Comparison of ENCODE assay signal across 1 cellular context in the genomic region with DNA sequence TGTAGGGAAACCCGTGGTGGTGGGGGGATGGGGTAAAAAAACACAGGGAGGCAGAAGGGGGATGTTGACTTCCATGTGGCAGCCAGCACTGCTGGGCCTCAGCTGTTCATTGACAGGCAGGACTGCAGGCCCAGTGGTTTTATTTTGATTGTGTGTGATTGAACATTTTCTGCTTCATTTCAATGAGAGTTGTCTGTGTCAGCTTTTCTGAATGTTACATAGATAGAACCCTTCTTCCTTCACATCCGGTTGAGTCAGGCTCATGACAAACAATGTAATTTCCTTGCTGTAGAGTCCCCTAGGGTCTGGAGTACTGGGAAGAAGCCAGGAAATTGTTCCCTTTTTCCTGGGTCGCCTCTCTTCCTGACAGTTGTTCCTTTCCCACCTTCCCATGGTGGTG.
TF ChIP-seq lines count a peak whose summit lies in the region.

No MANE protein-coding gene starts in this region.

TF ChIP-seq in H1, 55 proteins besides CTCF, POLR2A, EP300 and RAD21:
- TF ChIP-seq SIN3A (conservative IDR thresholded peaks at IDR 0.05 in 1 of 2, IDR thresholded peaks at IDR 0.05 in 1 of 2; ENCODE audit: low read depth in 1 of 2, low read length in 2 of 2) (peak; percentile 52 to 55; a peak in 1 of 4 replicates), JUN (IDR thresholded peaks at IDR 0.05; ENCODE audit: low read depth, low read length) (no peak)
